22 cellular contexts compared by ENCODE assay signal in genomic region chr2:83291083-83291482, GRCh38.
DNase-seq lines count a peak whose midpoint lies in the region; ATAC-seq, FAIRE-seq and TF ChIP-seq lines count a peak whose summit lies in the region.
"Had no signal": no experiment of that assay in that cellular context is flagged by ENCODE, and none has a peak within 500 bp of the region (broad histone marks: within the 10 kb centered on the region; RNA-seq: fewer than 3 reads in every experiment).

No MANE protein-coding gene starts in this region.

- H2BK12ac ChIP-seq in H1 (ENCODE audit: low read depth, low read length): no peak overlapping the region

- H3K4me3 ChIP-seq in H1 (ENCODE audit: extremely low read depth in 1 of 4, insufficient read depth in 2 of 4, low read depth in 3 of 4, low read length in 4 of 4): no peak overlapping the region
- H3K4me3 ChIP-seq: A549; BLaER1 treated with 17β-estradiol and CSF1 and Interleukin-3, amounts not matched to agents 10 nM and 100 nM had no signal

- no peak overlapping the region for H2BK5ac ChIP-seq in H1 (ENCODE audit: low read depth, low read length)

- TF ChIP-seq CTCF in H1 (IDR thresholded peaks at IDR 0.05; ENCODE audit: control extremely low read depth in 1 of 3, insufficient read depth in 1 of 3, low read depth in 1 of 3, low read length in 3 of 3): no peak
- no peak for TF ChIP-seq CTCF in neural crest cell (conservative IDR thresholded peaks at IDR 0.05)

- 98% methylated on average over 4 of the region's 4 CpGs; no CpG with 5 or more reads in 1 of the 2 experiments for WGBS in H1 (ENCODE audit: extremely low coverage in 1 of 2, insufficient coverage in 1 of 2, insufficient read length in 1 of 2, insufficient replicate concordance in 2 of 2, low coverage in 1 of 2, low lambda C conversion rate in 2 of 2, missing lambda C conversion rate in 1 of 2), 2 experiments

- H3K4me2 ChIP-seq in H1 (ENCODE audit: insufficient read depth in 1 of 2, low read depth in 2 of 2, low read length in 2 of 2): no peak overlapping the region
- H3K4me2 ChIP-seq: A549; BLaER1 treated with 17β-estradiol and CSF1 and Interleukin-3, amounts not matched to agents 10 nM and 100 nM had no signal

- no peak overlapping the region; the same call in 1 of the 2 replicates for H2BK20ac ChIP-seq in H1 (ENCODE audit: low read length)

- H3K27me3 Mint-ChIP-seq in neural crest cell (ENCODE audit: low read depth): no peaks in the 10 kb centered on the region
- H3K27me3 Mint-ChIP-seq: B cell; CD4-positive, alpha-beta T cell had no signal

- no peak overlapping the region for H3K27ac ChIP-seq in H1 (ENCODE audit: low read depth, low read length)
- H3K27ac ChIP-seq: 22Rv1; A549; BLaER1 treated with 17β-estradiol and CSF1 and Interleukin-3, amounts not matched to agents 10 nM and 100 nM; C4-2B had no signal

- no peak overlapping the region for H3K23ac ChIP-seq in H1 (ENCODE audit: insufficient read length)

- peak overlapping the region; percentile 34 for H3K4ac ChIP-seq in H1 (replicated peaks; ENCODE audit: insufficient read length, low read depth, low read length)

- H3K36me3 ChIP-seq in H1 (ENCODE audit: control insufficient read depth in 2 of 4, insufficient read depth in 4 of 4, low read length in 3 of 4): peaks cover 0 to 5% (median 2%) of the 10 kb centered on the region in 4 experiments; a peak in 3 of 8 replicates
- H3K36me3 ChIP-seq: BLaER1 treated with 17β-estradiol and CSF1 and Interleukin-3, amounts not matched to agents 10 nM and 100 nM had no signal

- H3K36me3 Mint-ChIP-seq in neural crest cell (ENCODE audit: low read depth): peaks cover 2% of the 10 kb centered on the region
- H3K36me3 Mint-ChIP-seq: CD8-positive, alpha-beta T cell had no signal

- H3K27ac Mint-ChIP-seq in neural crest cell (ENCODE audit: unreplicated experiment): peak overlapping the region; percentile 69
- H3K27ac Mint-ChIP-seq: B cell; CD4-positive, alpha-beta T cell; CD8-positive, alpha-beta T cell had no signal

- no peaks in the 10 kb centered on the region for H3K79me2 ChIP-seq in H1 (ENCODE audit: control insufficient read depth in 1 of 2, insufficient read depth in 2 of 2, low read length in 2 of 2)

- H4K8ac ChIP-seq in H1 (ENCODE audit: extremely low read depth, insufficient read depth, low read length): no peak overlapping the region

- TF ChIP-seq RAD21 in H1 (IDR thresholded peaks at IDR 0.05 in 1 of 2, conservative IDR thresholded peaks at IDR 0.05 in 1 of 2; ENCODE audit: low read depth in 2 of 2, low read length in 2 of 2): no peak

- no peak for ATAC-seq in GM18498 (IDR thresholded peaks at IDR 0.05; ENCODE audit: unreplicated experiment)
- ATAC-seq: A549; CD8-positive, alpha-beta T cell had no signal

- no peaks in the 10 kb centered on the region for H3K79me1 ChIP-seq in H1 (ENCODE audit: low read depth, low read length)

- no peak overlapping the region for H2AFZ ChIP-seq in H1 (ENCODE audit: low read length)

- no peak for TF ChIP-seq EP300 in H1 (IDR thresholded peaks at IDR 0.05; ENCODE audit: borderline replicate concordance in 1 of 2, low read depth in 2 of 2, low read length in 2 of 2)

- no peak overlapping the region for H3K18ac ChIP-seq in H1 (ENCODE audit: extremely low read depth, low read length)

- POLR2A ChIA-PET in H1 (lab: Charles Lee; ENCODE audit: partially characterized antibody): no interaction called here

- no peak overlapping the region for H3K56ac ChIP-seq in H1 (replicated peaks; ENCODE audit: insufficient read length, low read depth, low read length)

- H2AK5ac ChIP-seq in H1 (ENCODE audit: low read depth, low read length): no peak overlapping the region

- FAIRE-seq in H1 (lab: Jason Lieb, UNC): no peak
- FAIRE-seq: A549, D721Med, G401.6, GM12891, GM18507, GM19239 had no signal

- CTCF ChIA-PET in H1 (lab: Charles Lee; ENCODE audit: partially characterized antibody): no interaction called here

- DNase-seq in SK-MEL-5 (ENCODE audit: low read depth, low spot score) (peak; percentile 32), H1 (ENCODE audit: low read depth in 1 of 2, low spot score in 2 of 2) (no peak), neural crest cell (ENCODE audit: low read depth, low spot score) (no peak), NCI-H2171 (lab: John Stamatoyannopoulos, UW) (no peak)
- DNase-seq: AML-193; Caco-2; Calu3; CD4-positive, alpha-beta T cell; CD8-positive, alpha-beta T cell; DMS79 treated with DMSO at 0.1 percent for 48 hours; GF-D8 had no signal

- no peak overlapping the region for H4K91ac ChIP-seq in H1 (replicated peaks; ENCODE audit: insufficient read length, low read length)

- H3K9me3 Mint-ChIP-seq in neural crest cell: peaks cover 10% of the 10 kb centered on the region

- H3K4me1 Mint-ChIP-seq in neural crest cell: peaks cover 8% of the 10 kb centered on the region
- H3K4me1 Mint-ChIP-seq: B cell had no signal

- no peak overlapping the region for H3K4me3 Mint-ChIP-seq in neural crest cell
- H3K4me3 Mint-ChIP-seq: B cell; CD4-positive, alpha-beta T cell; CD8-positive, alpha-beta T cell had no signal

- no peak overlapping the region for H2BK15ac ChIP-seq in H1 (ENCODE audit: low read length)

- H3K9me3 ChIP-seq in H1 (ENCODE audit: insufficient read depth in 2 of 2, low read depth in 1 of 2, low read length in 1 of 2): peaks cover 2% of the 10 kb centered on the region in 2 experiments; a peak in 3 of 4 replicates
- H3K9me3 ChIP-seq: BLaER1 treated with 17β-estradiol and CSF1 and Interleukin-3, amounts not matched to agents 10 nM and 100 nM; Caco-2 had no signal

- no peak overlapping the region for H2BK120ac ChIP-seq in H1 (replicated peaks; ENCODE audit: low read depth, low read length)

- TF ChIP-seq POLR2A in H1 (IDR thresholded peaks at IDR 0.05; ENCODE audit: control extremely low read depth in 1 of 2, low read depth in 2 of 2, low read length in 2 of 2): no peak

- no peaks in the 10 kb centered on the region for H4K20me1 ChIP-seq in H1 (replicated peaks in 1 of 2; ENCODE audit: control insufficient read depth in 1 of 2, insufficient read depth in 2 of 2, low read length in 2 of 2)
- H4K20me1 ChIP-seq: BLaER1 treated with 17β-estradiol and CSF1 and Interleukin-3, amounts not matched to agents 10 nM and 100 nM had no signal

- no peak overlapping the region for H3K14ac ChIP-seq in H1 (ENCODE audit: insufficient read length)

- no peak overlapping the region for H3K9ac ChIP-seq in H1 (replicated peaks in 1 of 4; ENCODE audit: extremely low read depth in 1 of 4, low read depth in 3 of 4, low read length in 3 of 4)
- H3K9ac ChIP-seq: BLaER1 treated with 17β-estradiol and CSF1 and Interleukin-3, amounts not matched to agents 10 nM and 100 nM had no signal

- in situ Hi-C loops in SK-MEL-5 (cut with HindIII; ENCODE audit: low pct_unique_long_range_greater_than_20kb, low sequenced_read_pairs): no loop called here

- no peak overlapping the region for H4K5ac ChIP-seq in H1 (ENCODE audit: insufficient read length, low read depth, low read length)

- no peaks in the 10 kb centered on the region for H3K23me2 ChIP-seq in H1 (ENCODE audit: low read depth, low read length)

- no peaks in the 10 kb centered on the region; a peak in 1 of 7 replicates for H3K4me1 ChIP-seq in H1 (replicated peaks in 1 of 4; ENCODE audit: control insufficient read depth in 3 of 4, insufficient read depth in 4 of 4, low read length in 3 of 4)
- H3K4me1 ChIP-seq: A549; BLaER1 treated with 17β-estradiol and CSF1 and Interleukin-3, amounts not matched to agents 10 nM and 100 nM; Caco-2 had no signal

- no peaks in the 10 kb centered on the region for H3K27me3 ChIP-seq in H1 (replicated peaks in 1 of 4; ENCODE audit: control insufficient read depth in 3 of 4, extremely low read depth in 1 of 4, insufficient read depth in 3 of 4, low read length in 3 of 4)
- H3K27me3 ChIP-seq: BLaER1 treated with 17β-estradiol and CSF1 and Interleukin-3, amounts not matched to agents 10 nM and 100 nM had no signal

TF ChIP-seq in H1, 55 proteins besides CTCF, POLR2A, EP300 and RAD21:
- no peak for TF ChIP-seq E2F6 (IDR thresholded peaks at IDR 0.05)
- TF ChIP-seq SIX5 (IDR thresholded peaks at IDR 0.05; ENCODE audit: low read depth, low read length): no peak
- no peak for TF ChIP-seq JUND (IDR thresholded peaks at IDR 0.05; ENCODE audit: low read length)
- TF ChIP-seq KDM5A (IDR thresholded peaks at IDR 0.05; ENCODE audit: low read length): no peak
- no peak for TF ChIP-seq RNF2 (IDR thresholded peaks at IDR 0.05; ENCODE audit: borderline replicate concordance, low read depth, low read length, missing control alignments, poor library complexity, severe bottlenecking)
TF ChIP-seq in H1: peak in this region for 0.
